In genomic region chr18:31840499-31840898, GRCh38 we compare ENCODE assay signal across 33 cellular contexts.
"Had no signal": no experiment of that assay in that cellular context is flagged by ENCODE, and none has a peak within 500 bp of the region (broad histone marks: within the 10 kb centered on the region; RNA-seq: fewer than 3 reads in every experiment).

No MANE protein-coding gene starts in this region.

- H3K27ac ChIP-seq: KMS-11 had no signal

- DNase-seq: Karpas-422, Kasumi-1, MG63, MM.1S, MV-4-11, NCI-H1092, NCI-H1092 treated with DMSO at 0.1 percent for 48 hours, NCI-H1105, NCI-H1105 treated with DMSO at 0.1 percent for 48 hours, NCI-H1417, NCI-H1417 treated with DMSO at 0.1 percent for 48 hours, NCI-H1436, NCI-H1436 treated with DMSO at 0.1 percent for 48 hours, NCI-H146, NCI-H1694, NCI-H1694 treated with DMSO at 0.1 percent for 48 hours, NCI-H187, NCI-H187 treated with DMSO at 0.1 percent for 48 hours, NCI-H1930, NCI-H2029, NCI-H2029 treated with DMSO at 0.1 percent for 48 hours, NCI-H2081, NCI-H2081 treated with DMSO at 0.1 percent for 48 hours, NCI-H2107, NCI-H2171, NCI-H2171 treated with DMSO at 0.1 percent for 48 hours, NCI-H2227 treated with DMSO at 0.1 percent for 48 hours, NCI-H226, NCI-H345, NCI-H446, NCI-H446 treated with DMSO at 0.1 percent for 48 hours, NCI-H510A had no signal

- H3K9ac ChIP-seq: KMS-11 had no signal

- H3K27me3 ChIP-seq: MG63 had no signal

- H3K4me3 ChIP-seq: MG63 had no signal

- H3K4me2 ChIP-seq: KMS-11 had no signal

- H3K9me3 ChIP-seq: MG63 had no signal
